ENCODE assay signal across 8 cellular contexts in the genomic region with DNA sequence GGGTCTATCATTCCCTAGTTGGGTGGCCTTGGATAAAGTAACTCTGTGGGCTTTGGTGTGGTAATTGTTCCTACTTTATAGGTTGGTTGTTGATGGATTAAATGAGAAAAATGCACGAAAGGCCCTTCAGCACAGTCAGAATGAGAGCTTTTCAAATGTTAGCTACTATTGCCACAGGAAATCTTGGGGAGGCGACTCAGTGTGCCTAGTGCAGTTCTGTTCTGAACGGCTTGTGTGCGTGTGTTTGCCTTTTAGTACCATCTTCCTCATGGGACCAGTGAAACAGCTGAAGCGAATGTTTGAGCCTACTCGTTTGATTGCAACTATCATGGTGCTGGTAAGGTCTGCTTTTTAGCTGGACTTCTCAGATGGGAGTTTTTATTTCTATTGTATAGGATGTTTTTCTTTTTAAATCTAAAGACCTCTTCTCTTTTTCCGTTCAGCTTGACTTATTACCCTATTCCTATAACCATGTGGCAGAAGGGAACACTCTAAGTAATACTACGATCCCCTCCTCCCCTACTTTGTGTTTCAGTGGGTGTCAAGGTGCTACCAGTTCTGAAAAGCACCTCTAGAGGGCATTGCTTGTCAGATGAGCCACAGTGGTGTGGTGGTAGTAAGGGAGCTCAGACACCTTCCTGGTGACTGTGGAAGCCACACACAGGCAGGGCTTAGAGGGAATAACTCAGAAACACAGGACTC. TPM values are rescaled to one million over a fixed set of nuclear protein-coding genes. Genes with fewer than 3 reads are reported as not detected.
DNase-seq lines count a peak whose midpoint lies in the region; ATAC-seq and TF ChIP-seq lines count a peak whose summit lies in the region.

No MANE protein-coding gene starts in this region.

- H3K9me3 Mint-ChIP-seq in CD4-positive, CD25-positive, alpha-beta regulatory T cell, result no peaks in the 10 kb centered on the region
- H3K9me3 Mint-ChIP-seq in activated T-helper 2 cell treated with anti-CD3 and anti-CD28 coated beads, Interferon-gamma antibody, Interleukin-2, Interleukin-4, amounts not matched to agents 10 μg/mL and 5 μg/mL and 100 μg/mL, durations not matched to agents 14 hours and 24 hours and 36 hours, result no peaks in the 10 kb centered on the region

- H3K4me1 Mint-ChIP-seq in CD4-positive, CD25-positive, alpha-beta regulatory T cell, result peaks cover 30 to 69% (median 63%) of the 10 kb centered on the region in 4 donors
- H3K4me1 Mint-ChIP-seq in activated T-helper 2 cell treated with anti-CD3 and anti-CD28 coated beads, Interferon-gamma antibody, Interleukin-2, Interleukin-4, amounts not matched to agents 10 μg/mL and 5 μg/mL and 100 μg/mL, durations not matched to agents 14 hours and 24 hours and 36 hours (ENCODE audit: low read depth), result peaks cover 70% of the 10 kb centered on the region

- peak overlapping the region in 1 of 4 donors; percentile 1 for H3K4me3 Mint-ChIP-seq in CD4-positive, CD25-positive, alpha-beta regulatory T cell
- H3K4me3 Mint-ChIP-seq in activated T-helper 2 cell treated with anti-CD3 and anti-CD28 coated beads, Interferon-gamma antibody, Interleukin-2, Interleukin-4, amounts not matched to agents 10 μg/mL and 5 μg/mL and 100 μg/mL, durations not matched to agents 14 hours and 24 hours and 36 hours (ENCODE audit: low read depth), result peak overlapping the region; percentile 53

- no peaks in the 10 kb centered on the region for H3K27me3 ChIP-seq in CD4-positive, CD25-positive, alpha-beta regulatory T cell (ENCODE audit: control insufficient read depth, insufficient read depth, low read length)
- no peaks in the 10 kb centered on the region for H3K27me3 ChIP-seq in heart right ventricle

- 96% methylated on average over 8 of the region's 8 CpGs for WGBS in heart right ventricle, 2 donors

- H3K36me3 Mint-ChIP-seq in CD4-positive, CD25-positive, alpha-beta regulatory T cell, result peaks cover 59% of the 10 kb centered on the region
- H3K36me3 Mint-ChIP-seq in activated T-helper 2 cell treated with anti-CD3 and anti-CD28 coated beads, Interferon-gamma antibody, Interleukin-2, Interleukin-4, amounts not matched to agents 10 μg/mL and 5 μg/mL and 100 μg/mL, durations not matched to agents 14 hours and 24 hours and 36 hours (ENCODE audit: low read depth), result peaks cover 97% of the 10 kb centered on the region

- no peak overlapping the region for H3K27ac ChIP-seq in CD4-positive, CD25-positive, alpha-beta regulatory T cell (ENCODE audit: insufficient read depth, low read length, poor library complexity, severe bottlenecking)
- H3K27ac ChIP-seq in heart right ventricle, result no peak overlapping the region

- ATAC-seq in CD4-positive, CD25-positive, alpha-beta regulatory T cell (ENCODE audit: low read depth in 2 of 2), result peak; percentile 87 to 90
- peak; percentile 91 for ATAC-seq in GM18867 (IDR thresholded peaks at IDR 0.05; ENCODE audit: unreplicated experiment)
- peak; percentile 76 for ATAC-seq in HG03108 (IDR thresholded peaks at IDR 0.05; ENCODE audit: unreplicated experiment)
- peak in 5 of 8 donors; percentile 38 to 71 (median 57) for ATAC-seq in heart right ventricle

- intact Hi-C loops in activated T-helper 2 cell treated with anti-CD3 and anti-CD28 coated beads, Interferon-gamma antibody, Interleukin-2, Interleukin-4, amounts not matched to agents 10 μg/mL and 5 μg/mL and 100 μg/mL, durations not matched to agents 14 hours and 24 hours and 36 hours (cut with micrococcal nuclease), result loop anchor here (5.0 to 10.0 kb wide), 8 partner anchors 52 to 1560 kb away; a partner anchor contains a TSS
- intact Hi-C loops in heart right ventricle (cut with DNase I), result no loop called here

- H3K27me3 Mint-ChIP-seq in CD4-positive, CD25-positive, alpha-beta regulatory T cell, result no peaks in the 10 kb centered on the region
- no peaks in the 10 kb centered on the region for H3K27me3 Mint-ChIP-seq in activated T-helper 2 cell treated with anti-CD3 and anti-CD28 coated beads, Interferon-gamma antibody, Interleukin-2, Interleukin-4, amounts not matched to agents 10 μg/mL and 5 μg/mL and 100 μg/mL, durations not matched to agents 14 hours and 24 hours and 36 hours (ENCODE audit: low read depth)

- peak overlapping the region in 2 of 3 donors; percentile 45 to 89 for H3K27ac Mint-ChIP-seq in CD4-positive, CD25-positive, alpha-beta regulatory T cell
- H3K27ac Mint-ChIP-seq in activated T-helper 2 cell treated with anti-CD3 and anti-CD28 coated beads, Interferon-gamma antibody, Interleukin-2, Interleukin-4, amounts not matched to agents 10 μg/mL and 5 μg/mL and 100 μg/mL, durations not matched to agents 14 hours and 24 hours and 36 hours, result peak overlapping the region; percentile 94

- peaks cover 80% of the 10 kb centered on the region for H3K36me3 ChIP-seq in CD4-positive, CD25-positive, alpha-beta regulatory T cell (ENCODE audit: control insufficient read depth, insufficient read depth, low read length)
- H3K36me3 ChIP-seq in heart right ventricle, result peaks cover 0 to 100% (median 45%) of the 10 kb centered on the region in 9 donors

- peak in 8 of 9 donors; percentile 9 to 65 (median 50) for TF ChIP-seq CTCF in heart right ventricle (IDR thresholded peaks at IDR 0.05)

- H3K4me3 ChIP-seq in CD4-positive, CD25-positive, alpha-beta regulatory T cell (ENCODE audit: low read depth, low read length), result no peak overlapping the region
- H3K4me3 ChIP-seq in heart right ventricle, result no peak overlapping the region

- peaks cover 17% of the 10 kb centered on the region for H3K4me1 ChIP-seq in CD4-positive, CD25-positive, alpha-beta regulatory T cell (ENCODE audit: control insufficient read depth, insufficient read depth, low read length, poor library complexity, severe bottlenecking)
- peaks cover 0 to 35% (median 15%) of the 10 kb centered on the region in 9 donors for H3K4me1 ChIP-seq in heart right ventricle

- no peaks in the 10 kb centered on the region for H3K9me3 ChIP-seq in CD4-positive, CD25-positive, alpha-beta regulatory T cell (ENCODE audit: control insufficient read depth in 2 of 2, low read length in 2 of 2)
- H3K9me3 ChIP-seq in heart right ventricle, result no peaks in the 10 kb centered on the region

- peak; percentile 19 to 72 (median 38) for DNase-seq in CD4-positive, CD25-positive, alpha-beta regulatory T cell
- DNase-seq in NCI-H748 (lab: John Stamatoyannopoulos, UW; ENCODE audit: unreplicated experiment) (peak; percentile 59), heart right ventricle (no peak), retina (no peak)
- DNase-seq in activated T-helper 2 cell treated with anti-CD3 and anti-CD28 coated beads, Interferon-gamma antibody, Interleukin-2, Interleukin-4, amounts not matched to agents 10 μg/mL and 5 μg/mL and 100 μg/mL, durations not matched to agents 14 hours and 24 hours and 36 hours (ENCODE audit: low spot score), result peak; percentile 51
- peak; percentile 14 to 31 for DNase-seq in stimulated activated CD4-positive, alpha-beta T cell treated with anti-CD3 and anti-CD28 coated beads, Interleukin-4, amount 100 ng/mL, for 4 hours

RNA-seq across cellular contexts. Expression of a gene that starts 9.2 kb away (rescaled TPM):
- total RNA-seq in CD4-positive, CD25-positive, alpha-beta regulatory T cell, result 72.2 TPM
- polyA plus RNA-seq in CD4-positive, CD25-positive, alpha-beta regulatory T cell, result 10 to 100 TPM; 47.1 to 66.8 (median 51.9) TPM
- total RNA-seq in activated T-helper 2 cell treated with anti-CD3 and anti-CD28 coated beads, Interferon-gamma antibody, Interleukin-2, Interleukin-4, amounts not matched to agents 10 μg/mL and 5 μg/mL and 100 μg/mL, durations not matched to agents 14 hours and 24 hours and 36 hours, result 106 and 119 TPM in 2 replicates
- 10 to 100 TPM; 10.7 to 34.8 (median 16.9) TPM for total RNA-seq in heart right ventricle
- polyA plus RNA-seq in heart right ventricle, result 1 to 10 TPM; 2.8 to 3.1 TPM

RNA-seq across cellular contexts. Expression of a gene that starts 45.7 kb away (rescaled TPM):
- total RNA-seq in CD4-positive, CD25-positive, alpha-beta regulatory T cell, result 3.8 TPM
- polyA plus RNA-seq in CD4-positive, CD25-positive, alpha-beta regulatory T cell, result 1 to 10 TPM; 1.3 to 2.8 (median 1.8) TPM
- 6.5 and 7.6 TPM in 2 replicates for total RNA-seq in activated T-helper 2 cell treated with anti-CD3 and anti-CD28 coated beads, Interferon-gamma antibody, Interleukin-2, Interleukin-4, amounts not matched to agents 10 μg/mL and 5 μg/mL and 100 μg/mL, durations not matched to agents 14 hours and 24 hours and 36 hours
- under 1 TPM; 0.21 to 0.56 (median 0.39) TPM for total RNA-seq in heart right ventricle
- under 1 TPM; 0.25 to 0.59 TPM for polyA plus RNA-seq in heart right ventricle

RNA-seq across cellular contexts. Expression of a gene that starts 56.2 kb away (rescaled TPM):
- 25.0 TPM for total RNA-seq in CD4-positive, CD25-positive, alpha-beta regulatory T cell
- polyA plus RNA-seq in CD4-positive, CD25-positive, alpha-beta regulatory T cell, result 10 to 100 TPM; 43.2 to 61.3 (median 44.5) TPM
- 59.9 and 63.4 TPM in 2 replicates for total RNA-seq in activated T-helper 2 cell treated with anti-CD3 and anti-CD28 coated beads, Interferon-gamma antibody, Interleukin-2, Interleukin-4, amounts not matched to agents 10 μg/mL and 5 μg/mL and 100 μg/mL, durations not matched to agents 14 hours and 24 hours and 36 hours
- 10 to 100 TPM; 25.0 to 37.5 (median 31.3) TPM for total RNA-seq in heart right ventricle
- 10 to 100 TPM in 1 of 2 donors, 1 to 10 TPM in 1; 9.6 to 21.6 TPM for polyA plus RNA-seq in heart right ventricle

Comparison
In these comparisons a context has a peak if more than half of its experiments do, and no peak if none do; other contexts are left out.
1. DNase-seq: peak in CD4-positive, CD25-positive, alpha-beta regulatory T cell (3 of 3), NCI-H748 (single experiment), activated T-helper 2 cell treated with anti-CD3 and anti-CD28 coated beads, Interferon-gamma antibody, Interleukin-2, Interleukin-4, amounts not matched to agents 10 μg/mL and 5 μg/mL and 100 μg/mL, durations not matched to agents 14 hours and 24 hours and 36 hours (single experiment) and stimulated activated CD4-positive, alpha-beta T cell treated with anti-CD3 and anti-CD28 coated beads, Interleukin-4, amount 100 ng/mL, for 4 hours (2 of 2); none in heart right ventricle (0 of 2) and retina (single experiment).
2. Peak in every context shown above with its lines, with median percentiles within 50 percentile points of each other: ATAC-seq.